Comparison of ENCODE assay signal across 2 cellular contexts in genomic region chr5:86833868-86834267, GRCh38.
A peak's percentile ranks its signal among the peaks of the same experiment; 100 is the strongest.
TF ChIP-seq lines count a peak whose summit lies in the region.

No MANE protein-coding gene starts in this region.

TF ChIP-seq in HepG2, 621 proteins besides CTCF, POLR2A, EP300 and RAD21:
- TF ChIP-seq, protein P1, sequence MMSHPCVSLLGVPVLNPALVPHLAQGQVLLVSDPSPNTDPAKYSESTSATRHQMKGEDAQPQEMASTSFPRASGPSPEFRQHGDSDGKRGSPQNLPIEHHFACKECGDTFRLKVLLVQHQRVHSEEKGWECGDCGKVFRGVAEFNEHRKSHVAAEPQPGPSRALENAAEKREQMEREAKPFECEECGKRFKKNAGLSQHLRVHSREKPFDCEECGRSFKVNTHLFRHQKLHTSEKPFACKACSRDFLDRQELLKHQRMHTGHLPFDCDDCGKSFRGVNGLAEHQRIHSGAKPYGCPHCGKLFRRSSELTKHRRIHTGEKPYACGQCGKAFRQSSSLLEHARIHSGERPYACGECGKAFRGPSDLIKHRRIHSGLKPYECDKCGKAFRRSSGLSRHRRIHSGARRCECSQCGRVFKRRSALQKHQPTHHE (CRISPR knock-in tag; IDR thresholded peaks at IDR 0.05; ENCODE audit: borderline replicate concordance), result no peak
- TF ChIP-seq MAFK (conservative IDR thresholded peaks at IDR 0.05 in 1 of 2, IDR thresholded peaks at IDR 0.05 in 1 of 2; ENCODE audit: low read length in 2 of 2) (peak; percentile 90 to 94), MAFF (IDR thresholded peaks at IDR 0.05; ENCODE audit: low read depth, low read length) (peak; percentile 94)
- TF ChIP-seq, protein P2, sequence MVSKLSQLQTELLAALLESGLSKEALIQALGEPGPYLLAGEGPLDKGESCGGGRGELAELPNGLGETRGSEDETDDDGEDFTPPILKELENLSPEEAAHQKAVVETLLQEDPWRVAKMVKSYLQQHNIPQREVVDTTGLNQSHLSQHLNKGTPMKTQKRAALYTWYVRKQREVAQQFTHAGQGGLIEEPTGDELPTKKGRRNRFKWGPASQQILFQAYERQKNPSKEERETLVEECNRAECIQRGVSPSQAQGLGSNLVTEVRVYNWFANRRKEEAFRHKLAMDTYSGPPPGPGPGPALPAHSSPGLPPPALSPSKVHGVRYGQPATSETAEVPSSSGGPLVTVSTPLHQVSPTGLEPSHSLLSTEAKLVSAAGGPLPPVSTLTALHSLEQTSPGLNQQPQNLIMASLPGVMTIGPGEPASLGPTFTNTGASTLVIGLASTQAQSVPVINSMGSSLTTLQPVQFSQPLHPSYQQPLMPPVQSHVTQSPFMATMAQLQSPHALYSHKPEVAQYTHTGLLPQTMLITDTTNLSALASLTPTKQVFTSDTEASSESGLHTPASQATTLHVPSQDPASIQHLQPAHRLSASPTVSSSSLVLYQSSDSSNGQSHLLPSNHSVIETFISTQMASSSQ (IDR thresholded peaks at IDR 0.05; ENCODE audit: low read depth), result no peak
- TF ChIP-seq, protein P2 (CRISPR knock-in tag; IDR thresholded peaks at IDR 0.05; ENCODE audit: borderline replicate concordance), result no peak
- TF ChIP-seq, protein P3, sequence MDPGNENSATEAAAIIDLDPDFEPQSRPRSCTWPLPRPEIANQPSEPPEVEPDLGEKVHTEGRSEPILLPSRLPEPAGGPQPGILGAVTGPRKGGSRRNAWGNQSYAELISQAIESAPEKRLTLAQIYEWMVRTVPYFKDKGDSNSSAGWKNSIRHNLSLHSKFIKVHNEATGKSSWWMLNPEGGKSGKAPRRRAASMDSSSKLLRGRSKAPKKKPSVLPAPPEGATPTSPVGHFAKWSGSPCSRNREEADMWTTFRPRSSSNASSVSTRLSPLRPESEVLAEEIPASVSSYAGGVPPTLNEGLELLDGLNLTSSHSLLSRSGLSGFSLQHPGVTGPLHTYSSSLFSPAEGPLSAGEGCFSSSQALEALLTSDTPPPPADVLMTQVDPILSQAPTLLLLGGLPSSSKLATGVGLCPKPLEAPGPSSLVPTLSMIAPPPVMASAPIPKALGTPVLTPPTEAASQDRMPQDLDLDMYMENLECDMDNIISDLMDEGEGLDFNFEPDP (CRISPR knock-in tag; conservative IDR thresholded peaks at IDR 0.05), result no peak

TF ChIP-seq in K562, 482 proteins besides CTCF, POLR2A, EP300 and RAD21 (continued from another document):
- TF ChIP-seq, protein P4, sequence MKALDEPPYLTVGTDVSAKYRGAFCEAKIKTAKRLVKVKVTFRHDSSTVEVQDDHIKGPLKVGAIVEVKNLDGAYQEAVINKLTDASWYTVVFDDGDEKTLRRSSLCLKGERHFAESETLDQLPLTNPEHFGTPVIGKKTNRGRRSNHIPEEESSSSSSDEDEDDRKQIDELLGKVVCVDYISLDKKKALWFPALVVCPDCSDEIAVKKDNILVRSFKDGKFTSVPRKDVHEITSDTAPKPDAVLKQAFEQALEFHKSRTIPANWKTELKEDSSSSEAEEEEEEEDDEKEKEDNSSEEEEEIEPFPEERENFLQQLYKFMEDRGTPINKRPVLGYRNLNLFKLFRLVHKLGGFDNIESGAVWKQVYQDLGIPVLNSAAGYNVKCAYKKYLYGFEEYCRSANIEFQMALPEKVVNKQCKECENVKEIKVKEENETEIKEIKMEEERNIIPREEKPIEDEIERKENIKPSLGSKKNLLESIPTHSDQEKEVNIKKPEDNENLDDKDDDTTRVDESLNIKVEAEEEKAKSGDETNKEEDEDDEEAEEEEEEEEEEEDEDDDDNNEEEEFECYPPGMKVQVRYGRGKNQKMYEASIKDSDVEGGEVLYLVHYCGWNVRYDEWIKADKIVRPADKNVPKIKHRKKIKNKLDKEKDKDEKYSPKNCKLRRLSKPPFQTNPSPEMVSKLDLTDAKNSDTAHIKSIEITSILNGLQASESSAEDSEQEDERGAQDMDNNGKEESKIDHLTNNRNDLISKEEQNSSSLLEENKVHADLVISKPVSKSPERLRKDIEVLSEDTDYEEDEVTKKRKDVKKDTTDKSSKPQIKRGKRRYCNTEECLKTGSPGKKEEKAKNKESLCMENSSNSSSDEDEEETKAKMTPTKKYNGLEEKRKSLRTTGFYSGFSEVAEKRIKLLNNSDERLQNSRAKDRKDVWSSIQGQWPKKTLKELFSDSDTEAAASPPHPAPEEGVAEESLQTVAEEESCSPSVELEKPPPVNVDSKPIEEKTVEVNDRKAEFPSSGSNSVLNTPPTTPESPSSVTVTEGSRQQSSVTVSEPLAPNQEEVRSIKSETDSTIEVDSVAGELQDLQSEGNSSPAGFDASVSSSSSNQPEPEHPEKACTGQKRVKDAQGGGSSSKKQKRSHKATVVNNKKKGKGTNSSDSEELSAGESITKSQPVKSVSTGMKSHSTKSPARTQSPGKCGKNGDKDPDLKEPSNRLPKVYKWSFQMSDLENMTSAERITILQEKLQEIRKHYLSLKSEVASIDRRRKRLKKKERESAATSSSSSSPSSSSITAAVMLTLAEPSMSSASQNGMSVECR (CRISPR knock-in tag; IDR thresholded peaks at IDR 0.05), result no peak
- no peak for TF ChIP-seq GATAD2A (IDR thresholded peaks at IDR 0.05)
- TF ChIP-seq HDAC1 (IDR thresholded peaks at IDR 0.05), result no peak
- no peak for TF ChIP-seq FOS (IDR thresholded peaks at IDR 0.05; ENCODE audit: extremely low read depth, insufficient read length)
- TF ChIP-seq NFATC3 (IDR thresholded peaks at IDR 0.05), result no peak
- no peak for TF ChIP-seq LARP7 (IDR thresholded peaks at IDR 0.05)
- no peak for TF ChIP-seq MITF (IDR thresholded peaks at IDR 0.05)
- TF ChIP-seq SMARCB1 (IDR thresholded peaks at IDR 0.05; ENCODE audit: insufficient read length, low read depth), result no peak
- TF ChIP-seq ZKSCAN3 (CRISPR knock-in tag; IDR thresholded peaks at IDR 0.05), result no peak
- peak; percentile 84 for TF ChIP-seq ZNF316 (IDR thresholded peaks at IDR 0.05)
- TF ChIP-seq FOXP1 (CRISPR knock-in tag; IDR thresholded peaks at IDR 0.05), result no peak
- no peak for TF ChIP-seq SMARCE1 (IDR thresholded peaks at IDR 0.05)
- no peak for TF ChIP-seq ZNF76 (CRISPR knock-in tag; IDR thresholded peaks at IDR 0.05; ENCODE audit: borderline replicate concordance)
